8 cellular contexts compared by ENCODE assay signal in genomic region chr6:155549928-155550327, GRCh38.
"Had no signal": no experiment of that assay in that cellular context is flagged by ENCODE, and none has a peak within 500 bp of the region (broad histone marks: within the 10 kb centered on the region; RNA-seq: fewer than 3 reads in every experiment).

No MANE protein-coding gene starts in this region.

- H3K4me3 ChIP-seq: HAP-1 had no signal

- H3K4me1 ChIP-seq: HAP-1 had no signal

- H3K9me3 ChIP-seq: HAP-1 had no signal

- H3K27ac ChIP-seq: HL-60 had no signal

- ATAC-seq: HCT116 had no signal

- DNase-seq: GOT3, H7, HFFc6, IMR-90, KBM-7 had no signal

- H3K36me3 ChIP-seq: HAP-1 had no signal
